1 cellular context compared by ENCODE assay signal in the genomic region with DNA sequence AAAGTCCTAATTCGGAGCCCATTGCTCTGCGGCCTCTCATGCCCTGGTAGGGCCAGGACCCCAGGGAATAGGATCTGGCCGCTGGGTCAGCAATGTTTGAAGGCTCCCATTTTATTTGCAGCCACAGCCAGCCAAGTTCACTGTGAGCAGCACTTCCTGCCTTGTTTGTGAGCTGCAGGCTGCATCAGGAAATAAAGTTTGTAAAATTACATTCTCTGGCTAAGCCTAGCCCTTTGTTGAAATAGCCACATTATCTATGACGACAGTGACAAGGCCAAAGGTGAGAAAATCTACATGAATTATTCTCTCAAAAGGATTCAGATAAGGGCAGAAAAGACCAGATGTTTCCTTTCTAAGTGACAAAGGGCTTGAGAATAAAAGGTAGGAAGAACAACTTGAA.
TF ChIP-seq lines count a peak whose summit lies in the region.

No MANE protein-coding gene starts in this region.

TF ChIP-seq in HepG2, 621 proteins besides CTCF, POLR2A, EP300 and RAD21:
- TF ChIP-seq, protein P1, sequence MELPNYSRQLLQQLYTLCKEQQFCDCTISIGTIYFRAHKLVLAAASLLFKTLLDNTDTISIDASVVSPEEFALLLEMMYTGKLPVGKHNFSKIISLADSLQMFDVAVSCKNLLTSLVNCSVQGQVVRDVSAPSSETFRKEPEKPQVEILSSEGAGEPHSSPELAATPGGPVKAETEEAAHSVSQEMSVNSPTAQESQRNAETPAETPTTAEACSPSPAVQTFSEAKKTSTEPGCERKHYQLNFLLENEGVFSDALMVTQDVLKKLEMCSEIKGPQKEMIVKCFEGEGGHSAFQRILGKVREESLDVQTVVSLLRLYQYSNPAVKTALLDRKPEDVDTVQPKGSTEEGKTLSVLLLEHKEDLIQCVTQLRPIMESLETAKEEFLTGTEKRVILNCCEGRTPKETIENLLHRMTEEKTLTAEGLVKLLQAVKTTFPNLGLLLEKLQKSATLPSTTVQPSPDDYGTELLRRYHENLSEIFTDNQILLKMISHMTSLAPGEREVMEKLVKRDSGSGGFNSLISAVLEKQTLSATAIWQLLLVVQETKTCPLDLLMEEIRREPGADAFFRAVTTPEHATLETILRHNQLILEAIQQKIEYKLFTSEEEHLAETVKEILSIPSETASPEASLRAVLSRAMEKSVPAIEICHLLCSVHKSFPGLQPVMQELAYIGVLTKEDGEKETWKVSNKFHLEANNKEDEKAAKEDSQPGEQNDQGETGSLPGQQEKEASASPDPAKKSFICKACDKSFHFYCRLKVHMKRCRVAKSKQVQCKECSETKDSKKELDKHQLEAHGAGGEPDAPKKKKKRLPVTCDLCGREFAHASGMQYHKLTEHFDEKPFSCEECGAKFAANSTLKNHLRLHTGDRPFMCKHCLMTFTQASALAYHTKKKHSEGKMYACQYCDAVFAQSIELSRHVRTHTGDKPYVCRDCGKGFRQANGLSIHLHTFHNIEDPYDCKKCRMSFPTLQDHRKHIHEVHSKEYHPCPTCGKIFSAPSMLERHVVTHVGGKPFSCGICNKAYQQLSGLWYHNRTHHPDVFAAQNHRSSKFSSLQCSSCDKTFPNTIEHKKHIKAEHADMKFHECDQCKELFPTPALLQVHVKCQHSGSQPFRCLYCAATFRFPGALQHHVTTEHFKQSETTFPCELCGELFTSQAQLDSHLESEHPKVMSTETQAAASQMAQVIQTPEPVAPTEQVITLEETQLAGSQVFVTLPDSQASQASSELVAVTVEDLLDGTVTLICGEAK (IDR thresholded peaks at IDR 0.05), result no peak
- TF ChIP-seq, protein P1 (CRISPR knock-in tag; IDR thresholded peaks at IDR 0.05), result peak; percentile 26; the same call in 1 of the 2 replicates
- TF ChIP-seq PPARG (CRISPR knock-in tag; conservative IDR thresholded peaks at IDR 0.05), result no peak
- TF ChIP-seq, protein P2, sequence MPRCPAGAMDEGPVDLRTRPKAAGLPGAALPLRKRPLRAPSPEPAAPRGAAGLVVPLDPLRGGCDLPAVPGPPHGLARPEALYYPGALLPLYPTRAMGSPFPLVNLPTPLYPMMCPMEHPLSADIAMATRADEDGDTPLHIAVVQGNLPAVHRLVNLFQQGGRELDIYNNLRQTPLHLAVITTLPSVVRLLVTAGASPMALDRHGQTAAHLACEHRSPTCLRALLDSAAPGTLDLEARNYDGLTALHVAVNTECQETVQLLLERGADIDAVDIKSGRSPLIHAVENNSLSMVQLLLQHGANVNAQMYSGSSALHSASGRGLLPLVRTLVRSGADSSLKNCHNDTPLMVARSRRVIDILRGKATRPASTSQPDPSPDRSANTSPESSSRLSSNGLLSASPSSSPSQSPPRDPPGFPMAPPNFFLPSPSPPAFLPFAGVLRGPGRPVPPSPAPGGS (CRISPR knock-in tag; IDR thresholded peaks at IDR 0.05), result no peak
- no peak for TF ChIP-seq NFRKB (IDR thresholded peaks at IDR 0.05)
- no peak for TF ChIP-seq TARDBP (CRISPR knock-in tag; IDR thresholded peaks at IDR 0.05)
- TF ChIP-seq KLF15 (CRISPR knock-in tag; IDR thresholded peaks at IDR 0.05; ENCODE audit: borderline replicate concordance), result no peak
- TF ChIP-seq, protein P3, sequence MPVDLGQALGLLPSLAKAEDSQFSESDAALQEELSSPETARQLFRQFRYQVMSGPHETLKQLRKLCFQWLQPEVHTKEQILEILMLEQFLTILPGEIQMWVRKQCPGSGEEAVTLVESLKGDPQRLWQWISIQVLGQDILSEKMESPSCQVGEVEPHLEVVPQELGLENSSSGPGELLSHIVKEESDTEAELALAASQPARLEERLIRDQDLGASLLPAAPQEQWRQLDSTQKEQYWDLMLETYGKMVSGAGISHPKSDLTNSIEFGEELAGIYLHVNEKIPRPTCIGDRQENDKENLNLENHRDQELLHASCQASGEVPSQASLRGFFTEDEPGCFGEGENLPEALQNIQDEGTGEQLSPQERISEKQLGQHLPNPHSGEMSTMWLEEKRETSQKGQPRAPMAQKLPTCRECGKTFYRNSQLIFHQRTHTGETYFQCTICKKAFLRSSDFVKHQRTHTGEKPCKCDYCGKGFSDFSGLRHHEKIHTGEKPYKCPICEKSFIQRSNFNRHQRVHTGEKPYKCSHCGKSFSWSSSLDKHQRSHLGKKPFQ (CRISPR knock-in tag; IDR thresholded peaks at IDR 0.05; ENCODE audit: insufficient replicate concordance), result no peak
- TF ChIP-seq ELF3 (CRISPR knock-in tag; IDR thresholded peaks at IDR 0.05), result peak; percentile 76
- TF ChIP-seq RORA (CRISPR knock-in tag; IDR thresholded peaks at IDR 0.05), result no peak
- no peak for TF ChIP-seq SMYD3 (CRISPR knock-in tag; IDR thresholded peaks at IDR 0.05)
- no peak for TF ChIP-seq ZNF607 (CRISPR knock-in tag; IDR thresholded peaks at IDR 0.05; ENCODE audit: borderline replicate concordance)
- TF ChIP-seq, protein P4, sequence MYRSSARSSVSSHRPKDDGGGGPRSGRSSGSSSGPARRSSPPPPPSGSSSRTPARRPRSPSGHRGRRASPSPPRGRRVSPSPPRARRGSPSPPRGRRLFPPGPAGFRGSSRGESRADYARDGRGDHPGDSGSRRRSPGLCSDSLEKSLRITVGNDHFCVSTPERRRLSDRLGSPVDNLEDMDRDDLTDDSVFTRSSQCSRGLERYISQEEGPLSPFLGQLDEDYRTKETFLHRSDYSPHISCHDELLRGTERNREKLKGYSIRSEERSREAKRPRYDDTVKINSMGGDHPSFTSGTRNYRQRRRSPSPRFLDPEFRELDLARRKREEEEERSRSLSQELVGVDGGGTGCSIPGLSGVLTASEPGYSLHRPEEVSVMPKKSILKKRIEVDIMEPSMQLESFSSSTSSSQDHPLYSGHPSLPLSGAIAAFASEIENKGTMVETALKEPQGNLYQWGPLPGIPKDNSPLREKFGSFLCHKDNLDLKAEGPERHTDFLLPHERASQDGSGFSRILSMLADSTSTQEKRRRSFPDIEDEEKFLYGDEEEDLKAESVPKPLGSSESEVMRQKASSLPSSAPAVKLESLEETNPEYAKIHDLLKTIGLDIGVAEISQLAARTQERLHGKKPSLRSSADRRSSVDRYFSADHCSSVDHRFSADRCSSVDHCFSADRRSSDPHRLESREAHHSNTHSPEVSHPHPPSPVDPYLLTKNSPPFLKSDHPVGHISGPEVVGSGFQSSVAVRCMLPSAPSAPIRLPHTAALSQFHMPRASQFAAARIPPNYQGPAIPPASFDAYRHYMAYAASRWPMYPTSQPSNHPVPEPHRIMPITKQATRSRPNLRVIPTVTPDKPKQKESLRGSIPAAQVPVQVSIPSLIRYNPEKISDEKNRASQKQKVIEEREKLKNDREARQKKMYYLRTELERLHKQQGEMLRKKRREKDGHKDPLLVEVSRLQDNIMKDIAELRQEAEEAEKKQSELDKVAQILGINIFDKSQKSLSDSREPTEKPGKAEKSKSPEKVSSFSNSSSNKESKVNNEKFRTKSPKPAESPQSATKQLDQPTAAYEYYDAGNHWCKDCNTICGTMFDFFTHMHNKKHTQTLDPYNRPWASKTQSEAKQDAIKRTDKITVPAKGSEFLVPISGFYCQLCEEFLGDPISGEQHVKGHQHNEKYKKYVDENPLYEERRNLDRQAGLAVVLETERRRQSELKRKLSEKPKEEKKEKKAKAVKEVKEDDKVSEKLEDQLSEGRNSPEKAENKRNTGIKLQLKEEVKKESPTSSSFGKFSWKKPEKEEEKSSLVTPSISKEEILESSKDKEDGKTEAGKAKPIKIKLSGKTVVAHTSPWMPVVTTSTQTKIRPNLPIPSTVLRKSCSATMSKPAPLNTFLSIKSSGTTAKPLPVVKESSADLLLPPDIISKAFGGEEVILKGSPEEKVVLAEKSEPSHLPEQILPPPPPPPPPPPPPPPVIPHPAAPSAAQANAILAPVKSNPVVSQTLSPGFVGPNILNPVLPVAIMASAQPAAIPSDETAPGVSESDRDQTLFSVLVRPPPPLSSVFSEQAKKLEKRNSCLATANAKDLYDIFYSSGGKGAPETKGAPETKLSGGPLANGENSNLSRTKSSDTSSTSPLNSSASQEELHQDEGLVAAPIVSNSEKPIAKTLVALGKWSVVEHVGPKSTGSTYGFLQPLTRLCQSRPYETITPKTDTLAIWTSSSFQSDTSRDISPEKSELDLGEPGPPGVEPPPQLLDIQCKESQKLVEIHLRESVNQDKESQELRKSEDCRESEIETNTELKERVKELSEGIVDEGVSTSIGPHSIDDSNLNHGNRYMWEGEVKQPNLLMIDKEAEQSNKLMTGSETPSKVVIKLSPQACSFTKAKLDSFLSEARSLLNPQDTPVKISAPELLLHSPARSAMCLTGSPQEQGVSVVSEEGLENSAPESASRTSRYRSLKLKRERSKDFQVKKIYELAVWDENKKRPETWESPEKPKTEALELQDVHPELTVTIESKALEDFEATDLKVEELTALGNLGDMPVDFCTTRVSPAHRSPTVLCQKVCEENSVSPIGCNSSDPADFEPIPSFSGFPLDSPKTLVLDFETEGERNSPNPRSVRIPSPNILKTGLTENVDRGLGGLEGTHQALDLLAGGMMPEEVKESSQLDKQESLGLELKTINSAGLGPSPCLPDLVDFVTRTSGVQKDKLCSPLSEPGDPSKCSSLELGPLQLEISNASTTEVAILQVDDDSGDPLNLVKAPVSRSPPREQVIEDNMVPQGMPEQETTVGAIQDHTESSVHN (CRISPR knock-in tag; IDR thresholded peaks at IDR 0.05), result no peak
- TF ChIP-seq ZNF180 (CRISPR knock-in tag; IDR thresholded peaks at IDR 0.05; ENCODE audit: borderline replicate concordance, low read depth), result no peak
- no peak for TF ChIP-seq SP1 (IDR thresholded peaks at IDR 0.05)
- TF ChIP-seq SP1 (CRISPR knock-in tag; IDR thresholded peaks at IDR 0.05), result no peak
- TF ChIP-seq GTF2F1 (IDR thresholded peaks at IDR 0.05; ENCODE audit: low read length), result no peak
- no peak for TF ChIP-seq ZEB1 (IDR thresholded peaks at IDR 0.05; ENCODE audit: insufficient replicate concordance, low read depth)
- TF ChIP-seq, protein P5, sequence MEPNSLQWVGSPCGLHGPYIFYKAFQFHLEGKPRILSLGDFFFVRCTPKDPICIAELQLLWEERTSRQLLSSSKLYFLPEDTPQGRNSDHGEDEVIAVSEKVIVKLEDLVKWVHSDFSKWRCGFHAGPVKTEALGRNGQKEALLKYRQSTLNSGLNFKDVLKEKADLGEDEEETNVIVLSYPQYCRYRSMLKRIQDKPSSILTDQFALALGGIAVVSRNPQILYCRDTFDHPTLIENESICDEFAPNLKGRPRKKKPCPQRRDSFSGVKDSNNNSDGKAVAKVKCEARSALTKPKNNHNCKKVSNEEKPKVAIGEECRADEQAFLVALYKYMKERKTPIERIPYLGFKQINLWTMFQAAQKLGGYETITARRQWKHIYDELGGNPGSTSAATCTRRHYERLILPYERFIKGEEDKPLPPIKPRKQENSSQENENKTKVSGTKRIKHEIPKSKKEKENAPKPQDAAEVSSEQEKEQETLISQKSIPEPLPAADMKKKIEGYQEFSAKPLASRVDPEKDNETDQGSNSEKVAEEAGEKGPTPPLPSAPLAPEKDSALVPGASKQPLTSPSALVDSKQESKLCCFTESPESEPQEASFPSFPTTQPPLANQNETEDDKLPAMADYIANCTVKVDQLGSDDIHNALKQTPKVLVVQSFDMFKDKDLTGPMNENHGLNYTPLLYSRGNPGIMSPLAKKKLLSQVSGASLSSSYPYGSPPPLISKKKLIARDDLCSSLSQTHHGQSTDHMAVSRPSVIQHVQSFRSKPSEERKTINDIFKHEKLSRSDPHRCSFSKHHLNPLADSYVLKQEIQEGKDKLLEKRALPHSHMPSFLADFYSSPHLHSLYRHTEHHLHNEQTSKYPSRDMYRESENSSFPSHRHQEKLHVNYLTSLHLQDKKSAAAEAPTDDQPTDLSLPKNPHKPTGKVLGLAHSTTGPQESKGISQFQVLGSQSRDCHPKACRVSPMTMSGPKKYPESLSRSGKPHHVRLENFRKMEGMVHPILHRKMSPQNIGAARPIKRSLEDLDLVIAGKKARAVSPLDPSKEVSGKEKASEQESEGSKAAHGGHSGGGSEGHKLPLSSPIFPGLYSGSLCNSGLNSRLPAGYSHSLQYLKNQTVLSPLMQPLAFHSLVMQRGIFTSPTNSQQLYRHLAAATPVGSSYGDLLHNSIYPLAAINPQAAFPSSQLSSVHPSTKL (CRISPR knock-in tag; IDR thresholded peaks at IDR 0.05), result peak; percentile 13; the same call in 1 of the 2 replicates
- TF ChIP-seq POLR2AphosphoS5 (IDR thresholded peaks at IDR 0.05; ENCODE audit: low read depth, low read length), result no peak
- TF ChIP-seq HNF4A (CRISPR knock-in tag; IDR thresholded peaks at IDR 0.05), result peak; percentile 13; the same call in 1 of the 2 replicates
- TF ChIP-seq ZNF780A (CRISPR knock-in tag; IDR thresholded peaks at IDR 0.05), result no peak
- no peak for TF ChIP-seq GATA4 (IDR thresholded peaks at IDR 0.05; ENCODE audit: borderline replicate concordance, low read depth)
- TF ChIP-seq ELF1 (CRISPR knock-in tag; IDR thresholded peaks at IDR 0.05), result 0 out of 2 replicates have a peak, but pooled peaks have one; percentile 41
- TF ChIP-seq SMARCE1 (IDR thresholded peaks at IDR 0.05; ENCODE audit: borderline replicate concordance), result no peak
- TF ChIP-seq CHD2 (IDR thresholded peaks at IDR 0.05; ENCODE audit: low read depth, low read length), result no peak
- TF ChIP-seq TP53 (CRISPR knock-in tag; conservative IDR thresholded peaks at IDR 0.05), result no peak
- TF ChIP-seq CREB1 (IDR thresholded peaks at IDR 0.05), result peak; percentile 33; the same call in 1 of the 2 replicates
- TF ChIP-seq CREB1 (CRISPR knock-in tag; IDR thresholded peaks at IDR 0.05), result no peak
- TF ChIP-seq HOXA5 (CRISPR knock-in tag; IDR thresholded peaks at IDR 0.05), result no peak
- TF ChIP-seq SAP130 (CRISPR knock-in tag; IDR thresholded peaks at IDR 0.05; ENCODE audit: low read depth), result peak; percentile 22
